In the genomic region with DNA sequence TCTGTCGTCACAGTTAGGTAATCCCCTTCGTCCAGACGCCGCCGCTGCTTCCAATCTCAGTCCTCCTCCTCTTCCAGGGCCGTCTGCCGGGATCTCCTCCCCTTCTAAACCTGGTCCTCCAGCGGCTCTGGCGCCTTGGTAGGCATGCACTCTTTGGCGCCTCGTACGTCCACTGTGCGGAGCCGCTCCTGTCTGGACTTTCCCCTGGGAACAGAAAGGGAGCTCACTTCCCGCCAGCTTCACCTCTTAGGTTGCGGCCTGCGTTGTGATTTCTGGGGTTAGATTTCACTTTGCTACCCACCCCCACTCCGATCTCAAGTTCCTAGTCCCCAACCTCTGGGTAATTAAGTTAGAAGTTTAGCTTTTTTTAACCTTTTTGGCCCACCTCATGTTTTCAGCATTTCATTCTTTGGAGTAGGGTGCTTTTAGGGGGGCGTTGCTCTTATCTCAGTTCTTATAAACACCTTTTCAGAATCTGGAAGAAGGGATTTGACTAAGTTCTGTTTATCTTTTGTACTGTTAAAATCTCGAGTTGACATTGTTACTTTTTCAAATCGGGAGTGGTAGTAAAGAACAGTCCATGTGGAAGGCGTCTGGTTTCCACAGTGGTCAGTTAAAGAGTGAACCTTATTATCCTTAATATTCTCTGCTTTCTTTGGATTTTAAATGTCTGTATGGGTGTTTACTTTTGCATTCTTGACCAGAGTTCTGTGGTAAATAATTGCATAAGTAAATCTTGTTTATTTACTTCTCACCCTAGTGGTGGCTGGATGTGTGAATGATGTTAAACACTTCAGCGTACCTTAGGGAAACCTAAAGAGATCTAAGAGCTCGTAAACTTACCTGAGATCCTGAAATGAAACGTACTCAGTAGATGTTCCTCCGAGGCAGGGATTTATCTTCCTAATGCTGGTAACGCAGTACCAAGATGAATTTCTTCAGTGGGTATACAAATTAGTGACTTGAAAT, we compare ENCODE assay signal across 8 cellular contexts. TPM values are rescaled to one million over a fixed set of nuclear protein-coding genes. Genes with fewer than 3 reads are reported as not detected.
DNase-seq lines count a peak whose midpoint lies in the region; ATAC-seq, FAIRE-seq and TF ChIP-seq lines count a peak whose summit lies in the region.

No MANE protein-coding gene starts in this region.

- H3K9me2 ChIP-seq in PC-9 (ENCODE audit: insufficient read depth): no peaks in the 10 kb centered on the region

- no peak overlapping the region for H3K23ac ChIP-seq in mesenchymal stem cell (ENCODE audit: low read length in 2 of 2)

- no peak for FAIRE-seq in urothelium cell line (lab: Jason Lieb, UNC)

- ATAC-seq in CD8-positive, alpha-beta T cell: peak; percentile 5
- peak; percentile 14 for ATAC-seq in GM19035 (IDR thresholded peaks at IDR 0.05; ENCODE audit: unreplicated experiment)
- ATAC-seq in HG03439 (IDR thresholded peaks at IDR 0.05; ENCODE audit: unreplicated experiment): peak; percentile 21

- H3F3A ChIP-seq in PC-9 (ENCODE audit: insufficient read depth, low read depth): peaks cover 18% of the 10 kb centered on the region

- H3K4me3 Mint-ChIP-seq in CD8-positive, alpha-beta T cell: peak overlapping the region; percentile 98

- H3K79me2 ChIP-seq in PC-9 (ENCODE audit: low read depth): peaks cover 54% of the 10 kb centered on the region

- H3K18ac ChIP-seq in mesenchymal stem cell (ENCODE audit: low read depth in 1 of 2, low read length in 2 of 2): peak overlapping the region in 1 of 2 experiments; percentile 98

- POLR2A ChIA-PET in CD8-positive, alpha-beta T cell (lab: Charles Lee): interaction anchor here (0.6 to 5.4 kb wide), 5 partner anchors 11 to 261 kb away, joined by 3 to 35 read pairs (median 3); partner anchors contain the start of genes EIF3J and GOLM2
- POLR2A ChIA-PET in PC-9 (lab: Charles Lee; ENCODE audit: unreplicated experiment): interaction anchor here (0.5 to 1.1 kb wide), 10 partner anchors 12 to 680 kb away, joined by 3 to 16 read pairs (median 4); partner anchors contain the start of gene EIF3J

- peaks cover 22% of the 10 kb centered on the region for H3K36me3 Mint-ChIP-seq in CD8-positive, alpha-beta T cell

- H3K27ac Mint-ChIP-seq in CD8-positive, alpha-beta T cell: peak overlapping the region; percentile 98

- no peak overlapping the region for H2AK5ac ChIP-seq in mesenchymal stem cell (ENCODE audit: low read length, severe bottlenecking)

- no peak overlapping the region for H2BK120ac ChIP-seq in mesenchymal stem cell (ENCODE audit: low read depth, low read length)

- H3K4ac ChIP-seq in mesenchymal stem cell (ENCODE audit: low read depth in 1 of 2, low read length in 2 of 2): peak overlapping the region in 1 of 2 experiments; percentile 89

- H2BK12ac ChIP-seq in mesenchymal stem cell (ENCODE audit: low read length in 2 of 2): peak overlapping the region in 1 of 2 experiments; percentile 57

- peaks cover 47% of the 10 kb centered on the region for H3K4me1 Mint-ChIP-seq in CD8-positive, alpha-beta T cell (ENCODE audit: low read depth)

- H3K27me3 Mint-ChIP-seq in CD8-positive, alpha-beta T cell (ENCODE audit: low read depth): no peaks in the 10 kb centered on the region

- no peak overlapping the region for H2BK5ac ChIP-seq in mesenchymal stem cell (ENCODE audit: low read depth, low read length, poor library complexity, severe bottlenecking)

- peak overlapping the region; percentile 83 for H3K4me3 ChIP-seq in CD8-positive, alpha-beta T cell (ENCODE audit: low read depth, low read length)
- H3K4me3 ChIP-seq in PC-9 (peak overlapping the region; percentile 96), mesenchymal stem cell (ENCODE audit: insufficient read depth in 1 of 2, low read depth in 1 of 2, low read length in 2 of 2) (peak overlapping the region; percentile 69 to 98)

- TF ChIP-seq CTCF in CD8-positive, alpha-beta T cell (IDR thresholded peaks at IDR 0.05): peak; percentile 17
- TF ChIP-seq CTCF in PC-9 (conservative IDR thresholded peaks at IDR 0.05): peak; percentile 32; the same call in 1 of the 2 replicates

- no peaks in the 10 kb centered on the region for H3K36me3 ChIP-seq in CD8-positive, alpha-beta T cell (ENCODE audit: insufficient read depth, low read length)
- H3K36me3 ChIP-seq in PC-9 (ENCODE audit: low read depth) (no peaks in the 10 kb centered on the region), mesenchymal stem cell (ENCODE audit: control insufficient read depth in 1 of 2, insufficient read depth in 2 of 2, low read depth in 1 of 2, low read length in 2 of 2) (peaks cover 0 to 7% of the 10 kb centered on the region in 2 experiments)

- peaks cover 25% of the 10 kb centered on the region for H3K4me1 ChIP-seq in CD8-positive, alpha-beta T cell (ENCODE audit: insufficient read depth, low read length)
- H3K4me1 ChIP-seq in PC-9 (replicated peaks; ENCODE audit: insufficient read depth) (peaks cover 13% of the 10 kb centered on the region; the same call in 1 of the 2 replicates), mesenchymal stem cell (ENCODE audit: control insufficient read depth, insufficient read depth, low read depth, low read length) (peaks cover 4% of the 10 kb centered on the region)

- CTCF ChIA-PET in CD8-positive, alpha-beta T cell (lab: Charles Lee): interaction anchor here (1.3 to 3.1 kb wide), 4 partner anchors 12 to 139 kb away, joined by 3 to 9 read pairs (median 6); partner anchors contain the start of gene GOLM2
- CTCF ChIA-PET in PC-9 (lab: Charles Lee): interaction anchor here (0.6 to 0.9 kb wide), 2 partner anchors 73 to 556 kb away, joined by 3 read pairs; no protein-coding TSS in a partner anchor

- no peak overlapping the region for H3K14ac ChIP-seq in mesenchymal stem cell (ENCODE audit: low read length in 2 of 2)

- H3K27ac ChIP-seq in CD8-positive, alpha-beta T cell (ENCODE audit: low read depth, low read length): peak overlapping the region; percentile 86
- H3K27ac ChIP-seq in PC-9 (peak overlapping the region; percentile 95), mesenchymal stem cell (ENCODE audit: low read length, poor library complexity, severe bottlenecking) (peak overlapping the region; percentile 100)

- H3K9ac ChIP-seq in mesenchymal stem cell (ENCODE audit: low read length): peak overlapping the region; percentile 99

- no peaks in the 10 kb centered on the region for H3K9me3 Mint-ChIP-seq in CD8-positive, alpha-beta T cell

- peak in 1 of 7 experiments; percentile 27 for DNase-seq in CD8-positive, alpha-beta T cell
- DNase-seq in PC-9 (peak in 1 of 2 experiments; percentile 60), dermis microvascular lymphatic vessel endothelial cell (ENCODE audit: low read depth in 2 of 2) (peak; percentile 24 to 80), mesenchymal stem cell (peak; percentile 47), urothelium cell line (ENCODE audit: low spot score) (peak; percentile 49)
- no peak for DNase-seq in stimulated activated CD8-positive, alpha-beta memory T cell treated with anti-CD3 and anti-CD28 coated beads, Interleukin-4, amount 100 ng/mL, for 48 hours

- H3K4me2 ChIP-seq in PC-9: peak overlapping the region; percentile 88
- peak overlapping the region; percentile 53 for H3K4me2 ChIP-seq in mesenchymal stem cell (ENCODE audit: low read length, poor library complexity, severe bottlenecking)

- H3K9me3 ChIP-seq in CD8-positive, alpha-beta T cell (ENCODE audit: low read length): no peaks in the 10 kb centered on the region
- H3K9me3 ChIP-seq in PC-9 (ENCODE audit: insufficient read depth, low read depth) (no peaks in the 10 kb centered on the region), mesenchymal stem cell (ENCODE audit: control insufficient read depth, low read length) (no peaks in the 10 kb centered on the region)

- no peaks in the 10 kb centered on the region for H3K27me3 ChIP-seq in CD8-positive, alpha-beta T cell (ENCODE audit: insufficient read depth, low read length)
- no peaks in the 10 kb centered on the region for H3K27me3 ChIP-seq in PC-9 (ENCODE audit: insufficient read depth, low read depth)
- no peaks in the 10 kb centered on the region for H3K27me3 ChIP-seq in mesenchymal stem cell (ENCODE audit: control insufficient read depth in 1 of 2, insufficient read depth in 1 of 2, low read length in 2 of 2)

- BruUV-seq in PC-9 (replicated peaks; lab: Mats Ljungman, UMichigan): TSS peak; percentile 47

- no peak overlapping the region for H2BK15ac ChIP-seq in mesenchymal stem cell (ENCODE audit: low read depth, poor library complexity, severe bottlenecking)

- H3K79me1 ChIP-seq in mesenchymal stem cell (replicated peaks; ENCODE audit: low read length, poor library complexity, severe bottlenecking): no peaks in the 10 kb centered on the region

- intact Hi-C loops in CD8-positive, alpha-beta T cell (cut with DNase I, micrococcal nuclease): loop anchor here (1.0 to 10.0 kb wide), 13 partner anchors 74 to 977 kb away; partner anchors contain the start of genes GOLM2 (in 2 of the 2), SPG11 (in 2 of the 2), EIF3J (in 1 of the 2) and FRMD5 (in 1 of the 2)
- intact Hi-C loops in PC-9 (cut with micrococcal nuclease; ENCODE audit: unreplicated experiment): loop anchor here (2.0 kb wide), 1 partner anchor 87 kb away; no protein-coding TSS in a partner anchor

- peak overlapping the region; percentile 44 for H4K91ac ChIP-seq in mesenchymal stem cell (ENCODE audit: low read length)

- WGBS in mesenchymal stem cell: 2% methylated on average over 22 of the region's 27 CpGs

- H4K8ac ChIP-seq in mesenchymal stem cell (ENCODE audit: low read length): peak overlapping the region; percentile 4

- H2AFZ ChIP-seq in PC-9: peak overlapping the region; percentile 99
- H2AFZ ChIP-seq in mesenchymal stem cell (ENCODE audit: low read depth, low read length): peak overlapping the region; percentile 89

- H4K20me1 ChIP-seq in PC-9 (ENCODE audit: insufficient read depth): peaks cover 11% of the 10 kb centered on the region

RNA-seq across cellular contexts. Expression of gene CTDSPL2, which starts 0.6 kb away (rescaled TPM):
- total RNA-seq in CD8-positive, alpha-beta T cell: 100 to 1,000 TPM; 103 to 104 TPM
- 31.5 and 55.0 TPM in 2 replicates for total RNA-seq in PC-9 (2021)
- 62.8 and 77.7 TPM in 2 replicates for total RNA-seq in dermis microvascular lymphatic vessel endothelial cell
- polyA plus RNA-seq in mesenchymal stem cell (2013, experiment 1 of 2): 25.2 TPM
- 24.7 TPM for polyA plus RNA-seq in mesenchymal stem cell (2013, experiment 2 of 2)
